Comparison of ENCODE assay signal across 22 cellular contexts in genomic region chr11:15936011-15936410, GRCh38.
"Had no signal": no experiment of that assay in that cellular context is flagged by ENCODE, and none has a peak within 500 bp of the region (broad histone marks: within the 10 kb centered on the region; RNA-seq: fewer than 3 reads in every experiment).

No MANE protein-coding gene starts in this region.

- H3K4me2 ChIP-seq: SK-N-SH had no signal

- ATAC-seq: HepG2 had no signal

- H3K9ac ChIP-seq: SK-N-SH had no signal

- H3K9me3 ChIP-seq: SK-N-SH had no signal

- H3K27me3 ChIP-seq: MG63 had no signal

- DNase-seq: IMR-90, Karpas-422, KG1, MG63, NCI-H1092, NCI-H1105 treated with DMSO at 0.1 percent for 48 hours, NCI-H1417 treated with DMSO at 0.1 percent for 48 hours, NCI-H146, NCI-H1694 treated with DMSO at 0.1 percent for 48 hours, NCI-H1930, NCI-H2081, NCI-H2107, NCI-H226, NCI-H446, NCI-H510A, NCI-H524 treated with DMSO at 0.1 percent for 48 hours, NCI-H69, NCI-H774, SHP77, SK-N-SH had no signal

- H3K36me3 ChIP-seq: MG63 had no signal

- H3K27ac ChIP-seq: RWPE1 had no signal

- H3K4me3 ChIP-seq: MG63 had no signal
